23 cellular contexts compared by ENCODE assay signal in the genomic region with DNA sequence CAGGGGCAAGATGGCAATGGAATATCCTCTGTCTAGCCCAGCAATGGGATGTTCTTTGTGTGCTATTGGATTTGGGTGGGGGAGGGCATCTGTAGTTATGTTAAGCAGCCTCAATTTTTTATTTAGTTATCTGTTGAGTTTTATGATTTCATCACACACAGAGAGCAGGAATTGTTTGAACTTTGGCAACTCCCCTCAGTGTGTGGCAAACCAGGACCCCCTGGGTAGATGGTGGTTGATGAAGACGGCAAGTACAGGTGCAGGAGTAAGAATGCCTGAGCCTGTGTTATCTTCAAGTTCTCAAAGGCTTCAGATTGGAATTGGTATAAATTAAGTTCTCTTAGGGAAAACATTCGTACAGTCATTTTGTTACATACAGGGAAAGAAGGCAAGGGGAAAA.
DNase-seq lines count a peak whose midpoint lies in the region; ATAC-seq and TF ChIP-seq lines count a peak whose summit lies in the region.
"Had no signal": no experiment of that assay in that cellular context is flagged by ENCODE, and none has a peak within 500 bp of the region (broad histone marks: within the 10 kb centered on the region; RNA-seq: fewer than 3 reads in every experiment).

No MANE protein-coding gene starts in this region.

- no peaks in the 10 kb centered on the region for H3K9me3 ChIP-seq in body of pancreas
- H3K9me3 ChIP-seq: neutrophil, SJCRH30, spleen had no signal

- peak overlapping the region in 3 of 4 donors; percentile 54 to 72 (median 72) for H3K27ac ChIP-seq in body of pancreas
- H3K27ac ChIP-seq: neutrophil, SJCRH30, WERI-Rb-1 had no signal

- DNase-seq in activated T-cell treated with anti-CD3 and anti-CD28 coated beads, Interleukin-2, amount 50 U/mL, for 72 hours: no peak
- DNase-seq in activated T-cell treated with anti-CD3 and anti-CD28 coated beads, Interleukin-2, amount 50 U/mL, for 48 hours: no peak
- DNase-seq in NCI-H146 (lab: John Stamatoyannopoulos, UW) (peak; percentile 57), body of pancreas (no peak), sciatic nerve (ENCODE audit: low spot score) (no peak), D341Med (ENCODE audit: low spot score) (no peak), NCI-H2081 (lab: John Stamatoyannopoulos, UW) (no peak)
- DNase-seq: ACHN; activated CD4-positive, alpha-beta memory T cell treated with anti-CD3 and anti-CD28 coated beads for 36 hours; C1 segment of cervical spinal cord; effector CD4-positive, alpha-beta T cell; left colon; OCI-M1; spleen; T-helper 2 cell; WERI-Rb-1 had no signal

- H3K4me3 Mint-ChIP-seq in activated T-cell treated with anti-CD3 and anti-CD28 coated beads, Interleukin-2, amount 50 U/mL, for 72 hours: peak overlapping the region; percentile 55 to 71
- H3K4me3 Mint-ChIP-seq: activated CD4-positive, alpha-beta memory T cell treated with anti-CD3 and anti-CD28 coated beads for 36 hours; activated T-helper 1 cell treated with anti-CD3 and anti-CD28 coated beads, Interleukin-12 subunit alpha, Interleukin-12 subunit beta, Interleukin-2, Interleukin-4 antibody, amounts not matched to agents 30 ng/mL and 10 ng/mL and 1 ng/mL, durations not matched to agents 14 hours and 24 hours and 36 hours; central memory CD8-positive, alpha-beta T cell had no signal

- no peak for TF ChIP-seq POLR2A in body of pancreas (IDR thresholded peaks at IDR 0.05)

- H3K4me1 Mint-ChIP-seq in activated T-cell treated with anti-CD3 and anti-CD28 coated beads, Interleukin-2, amount 50 U/mL, for 72 hours (ENCODE audit: low read depth): peaks cover 38% of the 10 kb centered on the region

- TF ChIP-seq CTCF in body of pancreas (IDR thresholded peaks at IDR 0.05): no peak

- H3K4me3 ChIP-seq in body of pancreas: no peak overlapping the region
- H3K4me3 ChIP-seq: K562, SJCRH30, spleen had no signal

- WGBS in body of pancreas, 2 donors: 41 to 50% methylated on average over 2 of the region's 2 CpGs

- H3K27me3 Mint-ChIP-seq in activated T-cell treated with anti-CD3 and anti-CD28 coated beads, Interleukin-2, amount 50 U/mL, for 72 hours (ENCODE audit: low read depth): no peaks in the 10 kb centered on the region
- H3K27me3 Mint-ChIP-seq: activated CD4-positive, alpha-beta memory T cell treated with anti-CD3 and anti-CD28 coated beads for 36 hours; central memory CD8-positive, alpha-beta T cell had no signal

- peaks cover 2 to 5% of the 10 kb centered on the region in 2 donors for H3K36me3 Mint-ChIP-seq in activated T-cell treated with anti-CD3 and anti-CD28 coated beads, Interleukin-2, amount 50 U/mL, for 72 hours (ENCODE audit: insufficient read depth in 2 of 2)

- intact Hi-C loops in body of pancreas (cut with DNase I): no loop called here
- intact Hi-C loops in sciatic nerve (cut with DNase I): no loop called here

- H3K27ac Mint-ChIP-seq in activated T-cell treated with anti-CD3 and anti-CD28 coated beads, Interleukin-2, amount 50 U/mL, for 72 hours: peak overlapping the region; percentile 19
- H3K27ac Mint-ChIP-seq: activated CD4-positive, alpha-beta memory T cell treated with anti-CD3 and anti-CD28 coated beads for 36 hours; activated T-helper 1 cell treated with anti-CD3 and anti-CD28 coated beads, Interleukin-12 subunit alpha, Interleukin-12 subunit beta, Interleukin-2, Interleukin-4 antibody, amounts not matched to agents 30 ng/mL and 10 ng/mL and 1 ng/mL, durations not matched to agents 14 hours and 24 hours and 36 hours had no signal

- no peak for ATAC-seq in activated T-cell treated with anti-CD3 and anti-CD28 coated beads, Interleukin-2, amount 50 U/mL, for 72 hours (replicated peaks in 1 of 2)
- no peak for ATAC-seq in body of pancreas
- ATAC-seq in sciatic nerve: peak; percentile 35
- no peak for ATAC-seq in GM18867 (IDR thresholded peaks at IDR 0.05; ENCODE audit: unreplicated experiment)
- ATAC-seq: esophagus mucosa had no signal

- H3K27me3 ChIP-seq in body of pancreas: no peaks in the 10 kb centered on the region
- H3K27me3 ChIP-seq: neutrophil, SJCRH30, spleen had no signal

- H3K9me3 Mint-ChIP-seq in activated T-cell treated with anti-CD3 and anti-CD28 coated beads, Interleukin-2, amount 50 U/mL, for 72 hours: peaks cover 0 to 3% of the 10 kb centered on the region in 2 donors
- H3K9me3 Mint-ChIP-seq: activated CD4-positive, alpha-beta memory T cell treated with anti-CD3 and anti-CD28 coated beads for 36 hours; activated T-helper 1 cell treated with anti-CD3 and anti-CD28 coated beads, Interleukin-12 subunit alpha, Interleukin-12 subunit beta, Interleukin-2, Interleukin-4 antibody, amounts not matched to agents 30 ng/mL and 10 ng/mL and 1 ng/mL, durations not matched to agents 14 hours and 24 hours and 36 hours; central memory CD8-positive, alpha-beta T cell had no signal

- H3K4me1 ChIP-seq in body of pancreas: peaks cover 30% of the 10 kb centered on the region

- no peaks in the 10 kb centered on the region for H3K36me3 ChIP-seq in body of pancreas (replicated peaks in 1 of 2; ENCODE audit: insufficient read depth in 1 of 2, low read depth in 2 of 2)
- H3K36me3 ChIP-seq: neutrophil, WERI-Rb-1 had no signal
